8 cellular contexts compared by ENCODE assay signal in genomic region chr3:49803464-49804140, GRCh38.
DNase-seq lines count a peak whose midpoint lies in the region; ATAC-seq lines count a peak whose summit lies in the region.

No MANE protein-coding gene starts in this region.

- H3K9ac ChIP-seq in rectal smooth muscle tissue (ENCODE audit: low read length), result peak overlapping the region; percentile 34

- peaks cover 5% of the 10 kb centered on the region for H3K4me1 ChIP-seq in rectal smooth muscle tissue (ENCODE audit: control insufficient read depth, insufficient read depth, low read length)

- H3K27me3 ChIP-seq in rectal smooth muscle tissue (ENCODE audit: control insufficient read depth, insufficient read depth, low read length), result no peaks in the 10 kb centered on the region

- peak overlapping the region; percentile 69 for H3K4me3 ChIP-seq in rectal smooth muscle tissue (ENCODE audit: low read length)

- peak; percentile 7 for ATAC-seq in HG02623 (IDR thresholded peaks at IDR 0.05; ENCODE audit: unreplicated experiment)

- no peaks in the 10 kb centered on the region for H3K36me3 ChIP-seq in rectal smooth muscle tissue (ENCODE audit: control insufficient read depth, insufficient read depth, low read length)

- H3K27ac ChIP-seq in rectal smooth muscle tissue (ENCODE audit: low read depth, low read length), result peak overlapping the region; percentile 58

- DNase-seq in GF-D8 (lab: John Stamatoyannopoulos, UW), result peak; percentile 52
- DNase-seq in NOMO-1 treated with dmso at 0.1 percent for 144 hours (lab: John Stamatoyannopoulos, UW; ENCODE audit: unreplicated experiment), result peak; percentile 39
- peak; percentile 47 for DNase-seq in activated naive CD4-positive, alpha-beta T cell treated with Interleukin-2 at 50 U/mL for 16 hours
- peak; percentile 65 for DNase-seq in germinal center (ENCODE audit: low spot score)
- no peak for DNase-seq in NCI-H2196 (lab: John Stamatoyannopoulos, UW; ENCODE audit: unreplicated experiment)
- no peak for DNase-seq in NCI-H128 (lab: John Stamatoyannopoulos, UW; ENCODE audit: unreplicated experiment)

Comparison
In these comparisons a context has a peak if more than half of its experiments do, and no peak if none do; other contexts are left out.
1. DNase-seq: peak in GF-D8 (single experiment), NOMO-1 treated with dmso at 0.1 percent for 144 hours (single experiment), activated naive CD4-positive, alpha-beta T cell treated with Interleukin-2 at 50 U/mL for 16 hours (single experiment) and germinal center (single experiment); none in NCI-H2196 (single experiment) and NCI-H128 (single experiment).